Comparison of ENCODE assay signal across 21 cellular contexts in the genomic region with DNA sequence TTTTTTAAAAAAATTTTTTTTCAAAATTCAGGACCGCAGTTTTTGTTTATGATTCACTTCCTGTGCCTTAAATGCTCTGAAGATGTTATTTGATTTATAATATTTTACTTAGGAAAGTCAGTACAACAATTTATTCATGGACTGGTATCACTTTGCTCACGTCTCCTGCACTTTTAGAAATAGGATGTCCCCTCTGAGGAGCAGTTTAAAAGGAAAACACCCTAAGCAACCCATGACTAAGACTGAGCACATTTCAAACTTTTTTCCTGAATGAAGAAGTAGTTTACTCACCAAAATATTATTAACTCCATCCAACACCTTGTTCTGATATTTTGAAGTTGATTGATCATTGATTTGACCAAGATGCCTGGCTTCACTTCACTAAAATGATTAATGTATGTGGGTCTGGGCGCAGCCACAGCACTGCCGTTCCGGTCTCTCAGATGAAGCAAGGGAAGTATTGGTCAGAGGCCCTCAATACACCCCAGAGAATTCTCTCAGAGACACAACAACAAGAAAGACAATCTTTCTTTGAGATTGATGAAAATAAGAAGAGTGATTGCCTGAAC.
DNase-seq lines count a peak whose midpoint lies in the region; ATAC-seq and TF ChIP-seq lines count a peak whose summit lies in the region.
"Had no signal": no experiment of that assay in that cellular context is flagged by ENCODE, and none has a peak within 500 bp of the region (broad histone marks: within the 10 kb centered on the region; RNA-seq: fewer than 3 reads in every experiment).

No MANE protein-coding gene starts in this region.

- H3K27me3 Mint-ChIP-seq in CD8-positive, alpha-beta T cell (ENCODE audit: low read depth): no peaks in the 10 kb centered on the region

- H3K27ac ChIP-seq in foreskin keratinocyte (no peak overlapping the region), tibial nerve (peak overlapping the region in 1 of 4 donors; percentile 27)
- H3K27ac ChIP-seq in CD8-positive, alpha-beta T cell (ENCODE audit: low read depth, low read length): no peak overlapping the region
- H3K27ac ChIP-seq: BLaER1, SK-N-MC had no signal

- intact Hi-C loops in CD8-positive, alpha-beta T cell (cut with DNase I, micrococcal nuclease): no loop called here

- H3K36me3 Mint-ChIP-seq in CD8-positive, alpha-beta T cell: no peaks in the 10 kb centered on the region

- peak overlapping the region; percentile 0 for H3K4me2 ChIP-seq in skeletal muscle satellite cell (ENCODE audit: low read length)
- H3K4me2 ChIP-seq: BLaER1 had no signal

- H3K9me3 Mint-ChIP-seq in CD8-positive, alpha-beta T cell: no peaks in the 10 kb centered on the region

- no peak overlapping the region for H3K4me3 Mint-ChIP-seq in CD8-positive, alpha-beta T cell

- H3K9me3 ChIP-seq in skeletal muscle satellite cell (replicated peaks; ENCODE audit: low read length): no peaks in the 10 kb centered on the region
- no peaks in the 10 kb centered on the region for H3K9me3 ChIP-seq in CD8-positive, alpha-beta T cell (ENCODE audit: low read length)
- no peaks in the 10 kb centered on the region for H3K9me3 ChIP-seq in tibial nerve
- H3K9me3 ChIP-seq: BLaER1, MG63 had no signal

- no peak overlapping the region for H3K4me3 ChIP-seq in skeletal muscle satellite cell (ENCODE audit: low read length)
- no peak overlapping the region for H3K4me3 ChIP-seq in CD8-positive, alpha-beta T cell (ENCODE audit: low read depth, low read length)
- no peak overlapping the region for H3K4me3 ChIP-seq in tibial nerve
- H3K4me3 ChIP-seq: BLaER1, MG63, SK-N-MC had no signal

- no peak for TF ChIP-seq POLR2A in tibial nerve (IDR thresholded peaks at IDR 0.05)

- no peaks in the 10 kb centered on the region for H3K36me3 ChIP-seq in skeletal muscle satellite cell (ENCODE audit: insufficient read depth, low read length)
- no peaks in the 10 kb centered on the region for H3K36me3 ChIP-seq in CD8-positive, alpha-beta T cell (ENCODE audit: insufficient read depth, low read length)
- no peaks in the 10 kb centered on the region for H3K36me3 ChIP-seq in tibial nerve
- H3K36me3 ChIP-seq: BLaER1, MG63 had no signal

- POLR2A ChIA-PET in CD8-positive, alpha-beta T cell (lab: Charles Lee): no interaction called here

- TF ChIP-seq CTCF in foreskin keratinocyte (conservative IDR thresholded peaks at IDR 0.05) (no peak), tibial nerve (IDR thresholded peaks at IDR 0.05) (no peak)
- TF ChIP-seq CTCF in CD8-positive, alpha-beta T cell (IDR thresholded peaks at IDR 0.05): no peak

- 70 to 79% methylated on average over 5 of the region's 5 CpGs for WGBS in tibial nerve, 2 donors

- H3K4me1 Mint-ChIP-seq in CD8-positive, alpha-beta T cell (ENCODE audit: low read depth): no peaks in the 10 kb centered on the region

- ATAC-seq in SK-N-SH treated with all-trans-retinoic acid at 6 μM for 48 hours: peak; percentile 64; the same call in 2 of the 3 replicates
- ATAC-seq in foreskin keratinocyte: peak; percentile 35
- no peak for ATAC-seq in HG02610 (IDR thresholded peaks at IDR 0.05; ENCODE audit: unreplicated experiment)
- ATAC-seq in CD8-positive, alpha-beta T cell: no peak
- no peak for ATAC-seq in HG02852 (IDR thresholded peaks at IDR 0.05; ENCODE audit: unreplicated experiment)
- ATAC-seq: HCT116, HepG2, PC-3 had no signal

- H3K4me1 ChIP-seq in foreskin keratinocyte: no peaks in the 10 kb centered on the region
- H3K4me1 ChIP-seq in skeletal muscle satellite cell (ENCODE audit: control insufficient read depth, insufficient read depth, low read length): peaks cover 12% of the 10 kb centered on the region
- H3K4me1 ChIP-seq in CD8-positive, alpha-beta T cell (ENCODE audit: insufficient read depth, low read length): no peaks in the 10 kb centered on the region
- peaks cover 0 to 11% (median 0%) of the 10 kb centered on the region in 4 donors for H3K4me1 ChIP-seq in tibial nerve
- H3K4me1 ChIP-seq: BLaER1 had no signal

- H3K27me3 ChIP-seq in foreskin keratinocyte: no peaks in the 10 kb centered on the region
- no peaks in the 10 kb centered on the region for H3K27me3 ChIP-seq in skeletal muscle satellite cell (ENCODE audit: control insufficient read depth, insufficient read depth, low read length)
- no peaks in the 10 kb centered on the region for H3K27me3 ChIP-seq in CD8-positive, alpha-beta T cell (ENCODE audit: insufficient read depth, low read length)
- H3K27me3 ChIP-seq in tibial nerve: no peaks in the 10 kb centered on the region
- H3K27me3 ChIP-seq: BLaER1, MG63 had no signal

- TF ChIP-seq EP300 in tibial nerve (IDR thresholded peaks at IDR 0.05): no peak

- no peak overlapping the region for H3K9ac ChIP-seq in skeletal muscle satellite cell (ENCODE audit: low read depth, low read length)
- H3K9ac ChIP-seq: BLaER1 had no signal

- peak; percentile 24 for DNase-seq in GM03348 (ENCODE audit: low spot score)
- no peak for DNase-seq in foreskin keratinocyte
- no peak for DNase-seq in CD8-positive, alpha-beta T cell
- DNase-seq in tibial nerve (ENCODE audit: low spot score in 2 of 2): no peak
- DNase-seq: DND-41, Karpas-422, MG63, NCI-H1092, NCI-H146, NCI-H2081, NCI-H510A, NCI-H774, PC-3 had no signal

- H3K27ac Mint-ChIP-seq in CD8-positive, alpha-beta T cell: no peak overlapping the region

- CTCF ChIA-PET in CD8-positive, alpha-beta T cell (lab: Charles Lee): no interaction called here

TF ChIP-seq in SK-N-SH treated with all-trans-retinoic acid at 6 μM for 48 hours, 23 proteins besides CTCF, POLR2A, EP300 and RAD21:
- TF ChIP-seq ZNF70 (CRISPR knock-in tag; IDR thresholded peaks at IDR 0.05) (no peak), ISL1 (CRISPR knock-in tag; IDR thresholded peaks at IDR 0.05) (no peak), ARNTL (CRISPR knock-in tag; IDR thresholded peaks at IDR 0.05; ENCODE audit: borderline replicate concordance, low read depth) (no peak), ZC3H10 (CRISPR knock-in tag; IDR thresholded peaks at IDR 0.05) (no peak), CSDC2 (CRISPR knock-in tag; IDR thresholded peaks at IDR 0.05) (no peak), PPARA (CRISPR knock-in tag; IDR thresholded peaks at IDR 0.05; ENCODE audit: borderline replicate concordance) (no peak), ZFP30 (CRISPR knock-in tag; IDR thresholded peaks at IDR 0.05) (no peak), TCF4 (CRISPR knock-in tag; IDR thresholded peaks at IDR 0.05; ENCODE audit: borderline replicate concordance) (no peak), ESRRG (CRISPR knock-in tag; IDR thresholded peaks at IDR 0.05) (no peak), SNAI2 (CRISPR knock-in tag; IDR thresholded peaks at IDR 0.05) (no peak)
- TF ChIP-seq, protein P1, sequence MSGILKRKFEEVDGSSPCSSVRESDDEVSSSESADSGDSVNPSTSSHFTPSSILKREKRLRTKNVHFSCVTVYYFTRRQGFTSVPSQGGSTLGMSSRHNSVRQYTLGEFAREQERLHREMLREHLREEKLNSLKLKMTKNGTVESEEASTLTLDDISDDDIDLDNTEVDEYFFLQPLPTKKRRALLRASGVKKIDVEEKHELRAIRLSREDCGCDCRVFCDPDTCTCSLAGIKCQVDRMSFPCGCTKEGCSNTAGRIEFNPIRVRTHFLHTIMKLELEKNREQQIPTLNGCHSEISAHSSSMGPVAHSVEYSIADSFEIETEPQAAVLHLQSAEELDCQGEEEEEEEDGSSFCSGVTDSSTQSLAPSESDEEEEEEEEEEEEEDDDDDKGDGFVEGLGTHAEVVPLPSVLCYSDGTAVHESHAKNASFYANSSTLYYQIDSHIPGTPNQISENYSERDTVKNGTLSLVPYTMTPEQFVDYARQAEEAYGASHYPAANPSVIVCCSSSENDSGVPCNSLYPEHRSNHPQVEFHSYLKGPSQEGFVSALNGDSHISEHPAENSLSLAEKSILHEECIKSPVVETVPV (CRISPR knock-in tag; IDR thresholded peaks at IDR 0.05): no peak

Comparison
In these comparisons a context has a peak if more than half of its experiments do, and no peak if none do; other contexts are left out.
1. ATAC-seq: peak in SK-N-SH treated with all-trans-retinoic acid at 6 μM for 48 hours (single experiment) and foreskin keratinocyte (single experiment); none in HG02610 (single experiment), CD8-positive, alpha-beta T cell (single experiment) and HG02852 (single experiment).